8 cellular contexts compared by ENCODE assay signal in the genomic region with DNA sequence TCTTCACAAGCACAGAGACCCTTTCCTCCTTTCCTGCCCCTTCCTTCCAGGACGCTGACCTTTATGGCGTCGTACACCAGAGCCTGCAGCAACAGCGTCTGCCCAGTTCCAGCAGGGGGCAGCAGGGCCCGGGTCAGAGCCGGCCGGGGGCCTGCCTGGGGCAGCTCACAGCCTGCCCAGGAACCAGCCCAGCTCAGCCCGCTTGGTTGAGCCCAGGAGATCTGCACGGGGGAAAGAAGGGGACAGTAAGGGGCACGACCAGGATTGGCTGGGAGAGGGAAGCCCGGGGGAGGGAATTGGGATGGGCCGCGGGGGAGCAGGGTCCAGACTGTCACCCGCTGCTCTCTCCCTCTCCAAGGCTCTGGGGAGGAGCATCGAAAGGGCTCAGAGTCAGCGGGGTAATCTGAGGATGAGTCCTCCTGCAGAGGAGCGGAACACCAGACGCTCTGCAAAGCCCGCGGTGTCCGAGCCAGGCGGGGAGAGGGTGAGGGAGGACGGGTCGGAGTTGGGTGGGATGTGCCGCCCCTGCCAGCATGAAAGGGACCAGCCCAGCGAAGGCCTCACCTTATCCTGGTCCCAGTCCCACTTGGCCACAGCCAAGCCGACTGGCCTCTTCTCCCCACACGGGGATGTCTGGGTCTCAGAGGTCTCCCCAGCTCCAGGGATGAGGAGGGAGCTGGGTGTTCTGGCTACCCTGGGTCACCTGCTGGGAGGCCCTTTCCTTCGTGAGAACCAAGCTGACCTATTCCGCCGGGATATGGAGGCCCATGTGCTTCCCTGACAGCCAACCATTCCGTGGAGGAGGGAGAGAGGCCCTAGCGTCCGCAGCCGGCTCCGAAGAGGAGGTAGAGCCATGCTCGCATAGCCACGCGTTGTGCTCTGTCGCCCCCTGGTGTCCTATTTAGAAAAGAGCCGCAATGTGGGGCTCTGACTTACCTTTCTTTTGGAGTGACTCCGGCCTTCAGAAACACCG. TPM values are rescaled to one million over a fixed set of nuclear protein-coding genes. Genes with fewer than 3 reads are reported as not detected.
DNase-seq lines count a peak whose midpoint lies in the region; ATAC-seq and TF ChIP-seq lines count a peak whose summit lies in the region.

No MANE protein-coding gene starts in this region.

- H3F3A ChIP-seq in smooth muscle cell (ENCODE audit: low read depth) = peaks cover 9% of the 10 kb centered on the region

- peak overlapping the region; percentile 0 to 54; a peak in 3 of 4 replicates for H3K4me3 ChIP-seq in DND-41 (ENCODE audit: low read depth in 1 of 2, low read length in 2 of 2)
- H3K4me3 ChIP-seq in mammary epithelial cell (replicated peaks in 1 of 3; ENCODE audit: insufficient read depth in 1 of 3, low read depth in 2 of 3, low read length in 3 of 3) = peak overlapping the region in 2 of 3 experiments; percentile 22 to 30
- peak overlapping the region; percentile 3 for H3K4me3 ChIP-seq in smooth muscle cell

- BruUV-seq in mammary epithelial cell (replicated peaks; lab: Mats Ljungman, UMichigan) = no TSS peak

- peak overlapping the region; percentile 83 for H2AFZ ChIP-seq in DND-41 (ENCODE audit: low read depth, low read length)
- H2AFZ ChIP-seq in mammary epithelial cell (ENCODE audit: low read depth, low read length) = peak overlapping the region; percentile 93
- H2AFZ ChIP-seq in smooth muscle cell (ENCODE audit: low read depth) = no peak overlapping the region

- intact Hi-C loops in mammary epithelial cell (cut with micrococcal nuclease) = loop anchor here (1.0 to 5.0 kb wide), 3 partner anchors 67 to 353 kb away; no protein-coding TSS in a partner anchor

- peaks cover 8% of the 10 kb centered on the region for H3K27me3 ChIP-seq in DND-41 (ENCODE audit: insufficient read depth, low read length, poor library complexity)
- peaks cover 4% of the 10 kb centered on the region for H3K27me3 ChIP-seq in mammary epithelial cell (ENCODE audit: insufficient read depth, low read length)
- no peaks in the 10 kb centered on the region for H3K27me3 ChIP-seq in smooth muscle cell (ENCODE audit: low read depth)

- POLR2A ChIA-PET in WTC11 (lab: Charles Lee) = interaction anchor here (0.6 to 1.1 kb wide), 4 partner anchors 17 to 81 kb away, joined by 3 to 5 read pairs (median 4); a partner anchor contains a TSS

- H3K27ac ChIP-seq in DND-41 (ENCODE audit: low read length) (no peak overlapping the region), mammary epithelial cell (ENCODE audit: insufficient read depth, low read depth, low read length) (no peak overlapping the region), smooth muscle cell (ENCODE audit: low read depth) (no peak overlapping the region)

- peak overlapping the region; percentile 53 for H3K9ac ChIP-seq in DND-41 (ENCODE audit: low read depth, low read length)
- H3K9ac ChIP-seq in mammary epithelial cell (ENCODE audit: insufficient read depth, low read length) = no peak overlapping the region
- H3K9ac ChIP-seq in smooth muscle cell (ENCODE audit: low read depth) = no peak overlapping the region

- H3K36me3 ChIP-seq in DND-41 (ENCODE audit: insufficient read depth, low read length) (no peaks in the 10 kb centered on the region), mammary epithelial cell (ENCODE audit: insufficient read depth, low read length) (no peaks in the 10 kb centered on the region), smooth muscle cell (ENCODE audit: low read depth) (no peaks in the 10 kb centered on the region)

- H3K27me3 Mint-ChIP-seq in WTC11 (ENCODE audit: low read depth) = peaks cover 3% of the 10 kb centered on the region; the same call in 1 of the 2 replicates

- in situ Hi-C loops in mammary epithelial cell (cut with MboI; ENCODE audit: low sequenced_read_pairs in 2 of 2) = loop anchor here (5.0 kb wide), 1 partner anchor 68 kb away; no protein-coding TSS in a partner anchor

- H3K4me1 Mint-ChIP-seq in WTC11 = peaks cover 24% of the 10 kb centered on the region

- dilution Hi-C loops in mammary epithelial cell (cut with HindIII; ENCODE audit: low sequenced_read_pairs) = no loop called here

- peak overlapping the region; percentile 60 for H3K4me3 Mint-ChIP-seq in WTC11

- WGBS in mammary epithelial cell (ENCODE audit: low coverage, missing lambda C conversion rate) = 17% methylated on average over 19 of the region's 43 CpGs
- 15% methylated on average over 42 of the region's 43 CpGs for WGBS in smooth muscle cell (ENCODE audit: low lambda C conversion rate)

- CTCF ChIA-PET in WTC11 (lab: Charles Lee) (interaction anchor here (0.5 to 9.4 kb wide), 32 partner anchors 9 to 333 kb away, joined by 3 to 175 read pairs (median 6); a partner anchor contains a TSS), mammary epithelial cell (lab: Charles Lee; ENCODE audit: low non-redundant PET) (interaction anchor here (0.5 to 0.7 kb wide), 2 partner anchors 66 to 268 kb away, joined by 4 to 10 read pairs; no protein-coding TSS in a partner anchor)

- H3K4me1 ChIP-seq in DND-41 (ENCODE audit: insufficient read depth, low read length) (peaks cover 15% of the 10 kb centered on the region), mammary epithelial cell (ENCODE audit: insufficient read depth, low read length) (peaks cover 11% of the 10 kb centered on the region), smooth muscle cell (ENCODE audit: low read depth) (peaks cover 7% of the 10 kb centered on the region)

- peak overlapping the region; percentile 89 for H3K4me2 ChIP-seq in DND-41 (ENCODE audit: insufficient read depth, low read length)
- peak overlapping the region; percentile 73 for H3K4me2 ChIP-seq in mammary epithelial cell (ENCODE audit: insufficient read depth, low read depth, low read length)
- peak overlapping the region; percentile 70 for H3K4me2 ChIP-seq in smooth muscle cell

- no peaks in the 10 kb centered on the region for H4K20me1 ChIP-seq in DND-41 (ENCODE audit: insufficient read depth, low read length)
- no peaks in the 10 kb centered on the region for H4K20me1 ChIP-seq in mammary epithelial cell (ENCODE audit: insufficient read depth, low read length)
- peaks cover 7% of the 10 kb centered on the region for H4K20me1 ChIP-seq in smooth muscle cell (ENCODE audit: low read depth)

- H3K9me3 Mint-ChIP-seq in WTC11 = no peaks in the 10 kb centered on the region

- DNase-seq in DND-41 = peak; percentile 80
- DNase-seq in NCI-H2196 treated with DMSO at 0.1 percent for 48 hours (lab: John Stamatoyannopoulos, UW; ENCODE audit: unreplicated experiment) = peak; percentile 31
- peak; percentile 96 for DNase-seq in WTC11 (ENCODE audit: low spot score)
- DNase-seq in mammary epithelial cell = peak; percentile 73
- DNase-seq in iPS-NIHi7 (ENCODE audit: extremely low spot score) = peak; percentile 92
- no peak for DNase-seq in smooth muscle cell (lab: John Stamatoyannopoulos, UW; ENCODE audit: unreplicated experiment)

- ATAC-seq in DND-41 (ENCODE audit: insufficient read depth, low read depth) (peak; percentile 91), HG02798 (IDR thresholded peaks at IDR 0.05; ENCODE audit: poor library complexity, unreplicated experiment) (peak; percentile 69), WTC11 (peak; percentile 86), GM18873 (IDR thresholded peaks at IDR 0.05; ENCODE audit: low FRiP score, unreplicated experiment) (no peak)

- H3K79me2 ChIP-seq in DND-41 (ENCODE audit: insufficient read depth, low read length) (no peaks in the 10 kb centered on the region), mammary epithelial cell (ENCODE audit: insufficient read depth, low read length) (no peaks in the 10 kb centered on the region), smooth muscle cell (ENCODE audit: low read depth) (no peaks in the 10 kb centered on the region)

- H3K9me3 ChIP-seq in DND-41 (ENCODE audit: insufficient read depth, low read length, severe bottlenecking) (no peaks in the 10 kb centered on the region), mammary epithelial cell (replicated peaks; ENCODE audit: insufficient read depth, low read length) (no peaks in the 10 kb centered on the region), smooth muscle cell (replicated peaks; ENCODE audit: low read depth) (no peaks in the 10 kb centered on the region)

- H3K36me3 Mint-ChIP-seq in WTC11 = peaks cover 12% of the 10 kb centered on the region

- H3K27ac Mint-ChIP-seq in WTC11 = no peak overlapping the region

- TF ChIP-seq CTCF in DND-41 (IDR thresholded peaks at IDR 0.05; ENCODE audit: borderline replicate concordance, extremely low read depth, low read length, poor library complexity, severe bottlenecking) = peak; percentile 85
- peak; percentile 75 for TF ChIP-seq CTCF in WTC11 (IDR thresholded peaks at IDR 0.05)
- peak; percentile 83 to 93 for TF ChIP-seq CTCF in mammary epithelial cell (conservative IDR thresholded peaks at IDR 0.05 in 1 of 2, IDR thresholded peaks at IDR 0.05 in 1 of 2; ENCODE audit: extremely low read depth in 1 of 2, insufficient read depth in 1 of 2, low read depth in 1 of 2, low read length in 2 of 2)
- TF ChIP-seq CTCF in smooth muscle cell (IDR thresholded peaks at IDR 0.05; ENCODE audit: borderline replicate concordance, insufficient read depth, poor library complexity, severe bottlenecking) = peak; percentile 85

TF ChIP-seq in WTC11, 78 proteins besides CTCF, POLR2A, EP300 and RAD21 (continues in another document):
- TF ChIP-seq, protein P1, sequence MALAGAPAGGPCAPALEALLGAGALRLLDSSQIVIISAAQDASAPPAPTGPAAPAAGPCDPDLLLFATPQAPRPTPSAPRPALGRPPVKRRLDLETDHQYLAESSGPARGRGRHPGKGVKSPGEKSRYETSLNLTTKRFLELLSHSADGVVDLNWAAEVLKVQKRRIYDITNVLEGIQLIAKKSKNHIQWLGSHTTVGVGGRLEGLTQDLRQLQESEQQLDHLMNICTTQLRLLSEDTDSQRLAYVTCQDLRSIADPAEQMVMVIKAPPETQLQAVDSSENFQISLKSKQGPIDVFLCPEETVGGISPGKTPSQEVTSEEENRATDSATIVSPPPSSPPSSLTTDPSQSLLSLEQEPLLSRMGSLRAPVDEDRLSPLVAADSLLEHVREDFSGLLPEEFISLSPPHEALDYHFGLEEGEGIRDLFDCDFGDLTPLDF (CRISPR knock-in tag; IDR thresholded peaks at IDR 0.05) = no peak
- TF ChIP-seq, protein P2, sequence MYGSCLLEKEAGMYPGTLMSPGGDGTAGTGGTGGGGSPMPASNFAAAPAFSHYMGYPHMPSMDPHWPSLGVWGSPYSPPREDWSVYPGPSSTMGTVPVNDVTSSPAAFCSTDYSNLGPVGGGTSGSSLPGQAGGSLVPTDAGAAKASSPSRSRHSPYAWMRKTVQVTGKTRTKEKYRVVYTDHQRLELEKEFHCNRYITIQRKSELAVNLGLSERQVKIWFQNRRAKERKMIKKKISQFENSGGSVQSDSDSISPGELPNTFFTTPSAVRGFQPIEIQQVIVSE (CRISPR knock-in tag; IDR thresholded peaks at IDR 0.05; ENCODE audit: borderline replicate concordance) = no peak

RNA-seq across cellular contexts. Expression of a gene that starts 7.4 kb away (rescaled TPM):
- 49.2 to 53.5 TPM (median 53.5 TPM) in 3 replicates for total RNA-seq in WTC11 (2021)
- not detected for total RNA-seq in mammary epithelial cell
- not detected for polyA plus RNA-seq in mammary epithelial cell
- not detected for polyA minus RNA-seq in mammary epithelial cell
- 2.6 and 3.2 TPM in 2 replicates for total RNA-seq in smooth muscle cell
- polyA plus RNA-seq in smooth muscle cell = 5.9 and 8.5 TPM in 2 replicates

RNA-seq across cellular contexts. Expression of a gene that starts 37.6 kb away (rescaled TPM):
- total RNA-seq in WTC11 (2021) (14.5 to 15.6 TPM (median 15.3 TPM) in 3 replicates), mammary epithelial cell (1 to 10 TPM in 1 of 2 donors, under 1 TPM in 1; 0.09 to 1.3 TPM), smooth muscle cell (20.0 and 20.5 TPM in 2 replicates)
- polyA plus RNA-seq in mammary epithelial cell (0.05 TPM), smooth muscle cell (24.2 and 25.2 TPM in 2 replicates)
- polyA minus RNA-seq in mammary epithelial cell = not detected

Comparison
In these comparisons a context has a peak if more than half of its experiments do, and no peak if none do; other contexts are left out.
1. RNA of a gene that starts 7.4 kb away (total RNA-seq): 49.2 to 53.5 TPM in WTC11; 2.6 to 3.2 TPM in smooth muscle cell and not detected in mammary epithelial cell; every median in the first group is over 10 times any median in the second.
2. Peak in every context shown above with its lines, with median percentiles within 50 percentile points of each other: H3K4me2 ChIP-seq, H3K4me3 ChIP-seq and CTCF ChIP-seq.